In the genomic region with DNA sequence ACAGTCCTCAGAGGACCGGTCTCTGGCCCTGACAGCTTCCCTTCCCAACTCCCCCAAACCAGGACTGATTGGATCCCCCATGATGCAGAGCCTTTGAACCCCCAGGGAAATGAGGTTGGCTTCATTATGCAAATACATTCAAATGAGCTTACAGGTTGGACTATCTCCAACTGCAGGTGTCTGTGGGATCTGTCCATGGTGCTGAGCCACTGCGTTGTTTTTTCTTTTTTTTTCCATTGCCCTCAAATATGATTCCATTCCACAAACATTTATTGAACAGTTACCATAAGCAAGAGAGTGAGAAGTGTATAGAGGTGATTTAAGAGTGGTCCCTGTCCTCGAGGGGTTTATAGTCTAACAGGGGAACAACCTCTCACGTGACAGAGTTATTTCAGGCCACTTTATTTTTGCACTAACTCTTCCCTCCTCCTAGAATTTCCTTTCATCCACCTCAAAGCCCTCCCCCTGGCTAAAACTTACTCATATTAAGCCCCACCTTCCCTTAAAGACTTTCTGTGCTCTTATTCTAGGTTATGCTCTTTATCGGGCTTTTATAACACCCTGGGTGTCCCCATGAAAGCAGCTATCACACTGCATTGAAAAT, we compare ENCODE assay signal across 1 cellular context.
TF ChIP-seq lines count a peak whose summit lies in the region.

No MANE protein-coding gene starts in this region.

TF ChIP-seq in HEK293, 187 proteins besides CTCF, POLR2A, EP300 and RAD21 (continued from another document):
- TF ChIP-seq, protein P1, sequence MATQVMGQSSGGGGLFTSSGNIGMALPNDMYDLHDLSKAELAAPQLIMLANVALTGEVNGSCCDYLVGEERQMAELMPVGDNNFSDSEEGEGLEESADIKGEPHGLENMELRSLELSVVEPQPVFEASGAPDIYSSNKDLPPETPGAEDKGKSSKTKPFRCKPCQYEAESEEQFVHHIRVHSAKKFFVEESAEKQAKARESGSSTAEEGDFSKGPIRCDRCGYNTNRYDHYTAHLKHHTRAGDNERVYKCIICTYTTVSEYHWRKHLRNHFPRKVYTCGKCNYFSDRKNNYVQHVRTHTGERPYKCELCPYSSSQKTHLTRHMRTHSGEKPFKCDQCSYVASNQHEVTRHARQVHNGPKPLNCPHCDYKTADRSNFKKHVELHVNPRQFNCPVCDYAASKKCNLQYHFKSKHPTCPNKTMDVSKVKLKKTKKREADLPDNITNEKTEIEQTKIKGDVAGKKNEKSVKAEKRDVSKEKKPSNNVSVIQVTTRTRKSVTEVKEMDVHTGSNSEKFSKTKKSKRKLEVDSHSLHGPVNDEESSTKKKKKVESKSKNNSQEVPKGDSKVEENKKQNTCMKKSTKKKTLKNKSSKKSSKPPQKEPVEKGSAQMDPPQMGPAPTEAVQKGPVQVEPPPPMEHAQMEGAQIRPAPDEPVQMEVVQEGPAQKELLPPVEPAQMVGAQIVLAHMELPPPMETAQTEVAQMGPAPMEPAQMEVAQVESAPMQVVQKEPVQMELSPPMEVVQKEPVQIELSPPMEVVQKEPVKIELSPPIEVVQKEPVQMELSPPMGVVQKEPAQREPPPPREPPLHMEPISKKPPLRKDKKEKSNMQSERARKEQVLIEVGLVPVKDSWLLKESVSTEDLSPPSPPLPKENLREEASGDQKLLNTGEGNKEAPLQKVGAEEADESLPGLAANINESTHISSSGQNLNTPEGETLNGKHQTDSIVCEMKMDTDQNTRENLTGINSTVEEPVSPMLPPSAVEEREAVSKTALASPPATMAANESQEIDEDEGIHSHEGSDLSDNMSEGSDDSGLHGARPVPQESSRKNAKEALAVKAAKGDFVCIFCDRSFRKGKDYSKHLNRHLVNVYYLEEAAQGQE (tag by site-specific recombination; IDR thresholded peaks at IDR 0.05) = peak; percentile 95
- peak; percentile 26; the same call in 1 of the 2 replicates for TF ChIP-seq SCRT2 (tag by site-specific recombination; IDR thresholded peaks at IDR 0.05)
